Comparison of ENCODE assay signal across 1 cellular context in genomic region chr10:26486985-26487850, GRCh38.
TF ChIP-seq lines count a peak whose summit lies in the region.

No MANE protein-coding gene starts in this region.

TF ChIP-seq in GM12878, 131 proteins besides CTCF, POLR2A, EP300 and RAD21 (continued from another document and continues in another):
- TF ChIP-seq ZNF687 (IDR thresholded peaks at IDR 0.05) (peak; percentile 74; the same call in 1 of the 2 replicates), STAT1 (conservative IDR thresholded peaks at IDR 0.05) (no peak), NR2F1 (conservative IDR thresholded peaks at IDR 0.05) (peak; percentile 94), MXI1 (IDR thresholded peaks at IDR 0.05; ENCODE audit: low read depth, low read length) (no peak; the same call in 1 of the 2 replicates), STAT3 (IDR thresholded peaks at IDR 0.05; ENCODE audit: low read depth, low read length) (no peak; the same call in 1 of the 2 replicates), BCL3 (IDR thresholded peaks at IDR 0.05; ENCODE audit: borderline replicate concordance, insufficient read depth, low read depth, low read length, poor library complexity, severe bottlenecking) (peak; percentile 73), NBN (IDR thresholded peaks at IDR 0.05) (peak; percentile 69; the same call in 1 of the 2 replicates), BACH1 (IDR thresholded peaks at IDR 0.05; ENCODE audit: borderline replicate concordance) (peak; percentile 74; the same call in 1 of the 2 replicates), CHD1 (IDR thresholded peaks at IDR 0.05; ENCODE audit: low read depth, low read length) (no peak), PAX5 (IDR thresholded peaks at IDR 0.05; ENCODE audit: borderline replicate concordance, low read depth, low read length) (peak; percentile 75), ZBTB33 (IDR thresholded peaks at IDR 0.05) (no peak), SIN3A (IDR thresholded peaks at IDR 0.05; ENCODE audit: low read depth, low read length) (no peak), RAD51 (IDR thresholded peaks at IDR 0.05) (peak; percentile 51; the same call in 1 of the 2 replicates), SKIL (IDR thresholded peaks at IDR 0.05; ENCODE audit: low read depth, poor library complexity, severe bottlenecking) (peak; percentile 81), MEF2A (IDR thresholded peaks at IDR 0.05; ENCODE audit: insufficient read depth, low read depth, low read length) (peak; percentile 70; the same call in 1 of the 2 replicates), TCF7 (IDR thresholded peaks at IDR 0.05; ENCODE audit: borderline replicate concordance) (peak; percentile 10; the same call in 1 of the 2 replicates), MYB (IDR thresholded peaks at IDR 0.05; ENCODE audit: borderline replicate concordance, low read depth, low read length) (no peak), BRCA1 (IDR thresholded peaks at IDR 0.05; ENCODE audit: low read depth, low read length) (no peak), RFX5 (IDR thresholded peaks at IDR 0.05; ENCODE audit: low read depth, low read length) (no peak), RB1 (IDR thresholded peaks at IDR 0.05; ENCODE audit: borderline replicate concordance) (no peak), TAF1 (IDR thresholded peaks at IDR 0.05; ENCODE audit: borderline replicate concordance, low read depth, low read length) (no peak), TBL1XR1 (IDR thresholded peaks at IDR 0.05; ENCODE audit: low read depth, low read length) (0 out of 2 replicates have a peak, but pooled peaks have one; percentile 14), RCOR1 (conservative IDR thresholded peaks at IDR 0.05; ENCODE audit: low read depth, low read length) (no peak), JUND (IDR thresholded peaks at IDR 0.05; ENCODE audit: low read depth, low read length) (peak; percentile 76; the same call in 1 of the 2 replicates), IRF3 (IDR thresholded peaks at IDR 0.05) (no peak), ESRRA (IDR thresholded peaks at IDR 0.05; ENCODE audit: low read length) (no peak), CREB1 (IDR thresholded peaks at IDR 0.05; ENCODE audit: low read depth) (peak; percentile 80), CBX5 (IDR thresholded peaks at IDR 0.05; ENCODE audit: low read depth) (no peak), REST (IDR thresholded peaks at IDR 0.05; ENCODE audit: low read depth, low read length) (no peak), DPF2 (IDR thresholded peaks at IDR 0.05) (peak; percentile 84; the same call in 1 of the 2 replicates), USF2 (IDR thresholded peaks at IDR 0.05; ENCODE audit: borderline replicate concordance, low read depth, low read length) (no peak), CREM (IDR thresholded peaks at IDR 0.05; ENCODE audit: low read depth) (peak; percentile 85), CHD2 (IDR thresholded peaks at IDR 0.05; ENCODE audit: borderline replicate concordance, low read depth, low read length) (no peak; the same call in 1 of the 2 replicates), CEBPZ (IDR thresholded peaks at IDR 0.05; ENCODE audit: low read depth, low read length) (no peak), SIX5 (IDR thresholded peaks at IDR 0.05; ENCODE audit: low read depth, low read length, severe bottlenecking) (no peak), E2F8 (IDR thresholded peaks at IDR 0.05; ENCODE audit: low read depth, partially characterized antibody) (no peak), MYC (IDR thresholded peaks at IDR 0.05; ENCODE audit: insufficient read depth, insufficient read length, insufficient replicate concordance, low read length, severe bottlenecking) (no peak)
